In the genomic region with DNA sequence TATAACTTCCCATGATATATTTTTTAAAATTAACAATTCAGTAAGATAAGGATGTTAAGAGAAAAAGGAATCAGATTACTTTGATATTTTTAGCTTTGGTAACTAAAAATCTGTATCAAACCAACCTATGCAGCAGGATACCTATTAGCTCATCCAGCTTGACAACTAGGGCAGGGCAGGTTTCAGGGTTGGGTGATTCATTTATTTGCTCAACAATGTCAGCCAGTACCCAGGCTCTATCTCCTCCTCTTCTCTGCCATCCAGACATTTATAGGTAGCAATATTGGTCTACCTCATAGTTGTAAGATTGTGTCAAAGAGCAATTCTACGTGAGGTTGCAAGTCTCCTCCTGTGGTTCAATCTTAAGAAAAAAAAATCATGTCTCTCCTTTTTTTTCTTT, we compare ENCODE assay signal across 1 cellular context.
TF ChIP-seq lines count a peak whose summit lies in the region.

No MANE protein-coding gene starts in this region.

TF ChIP-seq in A549, 52 proteins besides CTCF, POLR2A, EP300 and RAD21 (continued from another document):
- TF ChIP-seq RFX5 (IDR thresholded peaks at IDR 0.05) (no peak), NPAS2 (CRISPR knock-in tag; IDR thresholded peaks at IDR 0.05; ENCODE audit: borderline replicate concordance) (no peak), ZNF302 (CRISPR knock-in tag; IDR thresholded peaks at IDR 0.05) (no peak), FOSL2 (IDR thresholded peaks at IDR 0.05) (no peak), FOSL2 (CRISPR knock-in tag; IDR thresholded peaks at IDR 0.05) (no peak), CBX2 (IDR thresholded peaks at IDR 0.05; ENCODE audit: borderline replicate concordance, low read depth) (no peak)
